Comparison of ENCODE assay signal across 8 cellular contexts in the genomic region with DNA sequence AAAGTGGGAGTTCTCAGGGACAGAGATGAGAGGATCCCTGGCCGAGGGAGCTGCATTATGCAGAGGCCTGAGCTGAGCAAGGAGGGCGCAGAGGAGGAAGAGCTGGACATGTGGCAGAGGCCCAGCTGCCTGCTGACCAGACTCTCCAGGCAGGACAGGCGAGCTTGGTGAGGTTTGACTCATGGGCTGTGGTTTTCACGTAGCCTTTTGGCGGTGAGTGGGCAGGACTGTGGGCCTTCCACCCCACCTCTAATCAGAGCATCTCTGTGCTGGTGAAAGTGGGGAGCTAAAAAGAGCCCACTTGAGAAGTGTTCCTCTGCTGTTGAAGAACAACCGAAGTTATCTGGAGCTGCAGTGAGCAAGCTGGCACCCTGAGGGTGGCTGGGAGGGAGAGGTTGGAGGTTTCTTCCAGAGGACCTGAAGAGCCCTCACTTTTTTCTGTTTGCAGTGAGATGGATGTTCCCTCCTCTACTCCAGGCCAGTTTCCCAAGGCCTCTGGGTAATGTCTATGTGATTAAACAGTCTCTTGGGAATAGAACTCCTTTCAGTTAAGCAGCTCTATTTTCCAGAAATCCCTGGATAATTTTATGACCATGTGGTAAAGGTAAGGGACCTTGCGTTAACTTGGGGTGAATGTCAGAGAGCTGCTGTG. TPM values are rescaled to one million over a fixed set of nuclear protein-coding genes. Genes with fewer than 3 reads are reported as not detected.
DNase-seq lines count a peak whose midpoint lies in the region; ATAC-seq and TF ChIP-seq lines count a peak whose summit lies in the region.

No MANE protein-coding gene starts in this region.

- H3K9me3 Mint-ChIP-seq in HFFc6 (no peaks in the 10 kb centered on the region), brain (peaks cover 0 to 14% (median 3%) of the 10 kb centered on the region in 5 experiments), natural killer cell (no peaks in the 10 kb centered on the region)

- no peaks in the 10 kb centered on the region for H3K36me3 ChIP-seq in suprapubic skin

- no peak for TF ChIP-seq POLR2A in suprapubic skin (IDR thresholded peaks at IDR 0.05)

- H3K9me3 ChIP-seq in suprapubic skin: no peaks in the 10 kb centered on the region

- H3K27ac Mint-ChIP-seq in HFFc6 (peak overlapping the region; percentile 90), brain (peak overlapping the region; percentile 49 to 95 (median 90)), natural killer cell (no peak overlapping the region)

- peaks cover 5% of the 10 kb centered on the region; the same call in 1 of the 2 replicates for H3K36me3 Mint-ChIP-seq in HFFc6 (ENCODE audit: low read depth)
- H3K36me3 Mint-ChIP-seq in brain: peaks cover 35% of the 10 kb centered on the region
- H3K36me3 Mint-ChIP-seq in natural killer cell: no peaks in the 10 kb centered on the region

- H3K4me3 Mint-ChIP-seq in HFFc6 (peak overlapping the region; percentile 64), brain (peak overlapping the region in 4 of 5 experiments; percentile 3 to 59 (median 38)), natural killer cell (no peak overlapping the region)

- no peak for ATAC-seq in natural killer cell

- peak overlapping the region; percentile 90 for H3K27ac ChIP-seq in suprapubic skin

- WGBS in suprapubic skin: 44% methylated on average over 7 of the region's 7 CpGs

- intact Hi-C loops in natural killer cell (cut with micrococcal nuclease): no loop called here

- peaks cover 77% of the 10 kb centered on the region for H3K4me1 ChIP-seq in suprapubic skin

- no peaks in the 10 kb centered on the region for H3K27me3 ChIP-seq in suprapubic skin

- TF ChIP-seq CTCF in HFFc6 (IDR thresholded peaks at IDR 0.05) (no peak), brain (conservative IDR thresholded peaks at IDR 0.05) (no peak), suprapubic skin (IDR thresholded peaks at IDR 0.05) (no peak), natural killer cell (IDR thresholded peaks at IDR 0.05) (no peak)

- peak; percentile 89 for DNase-seq in HFFc6
- peak; percentile 17 for DNase-seq in kidney glomerular epithelial cell (lab: John Stamatoyannopoulos, UW)
- no peak for DNase-seq in suprapubic skin (ENCODE audit: low spot score in 2 of 2)
- DNase-seq in NCI-H2081 treated with DMSO at 0.1 percent for 48 hours (lab: John Stamatoyannopoulos, UW): no peak
- no peak for DNase-seq in DMS53 (lab: John Stamatoyannopoulos, UW)
- DNase-seq in natural killer cell: no peak
- DNase-seq in iPS-NIHi11 (ENCODE audit: low spot score): no peak

- TF ChIP-seq EP300 in suprapubic skin (IDR thresholded peaks at IDR 0.05): no peak

- no peak overlapping the region for H3K4me3 ChIP-seq in suprapubic skin

- H3K27me3 Mint-ChIP-seq in HFFc6 (ENCODE audit: insufficient read depth) (no peaks in the 10 kb centered on the region), brain (peaks cover 5% of the 10 kb centered on the region), natural killer cell (ENCODE audit: low read depth in 2 of 2) (peaks cover 17 to 22% of the 10 kb centered on the region in 2 donors)

- H3K4me1 Mint-ChIP-seq in HFFc6 (ENCODE audit: low read depth) (peaks cover 45% of the 10 kb centered on the region), brain (peaks cover 63% of the 10 kb centered on the region), natural killer cell (no peaks in the 10 kb centered on the region)

RNA-seq across cellular contexts. Expression of a gene that starts 11.9 kb away (rescaled TPM):
- total RNA-seq in HFFc6 (2021; fragmentation: NEBNext Ultra II Directional; extraction: Animal tissue kit (Norgen Biotek cat#: 25700)): 10 to 100 TPM; 40.1 to 47.4 (median 42.7) TPM
- polyA plus RNA-seq in brain (ENCODE audit: insufficient read depth, low read depth, low replicate concordance): 68.5 TPM
- total RNA-seq in suprapubic skin (100 to 1,000 TPM in 3 of 4 donors, 10 to 100 TPM in 1; 95.9 to 276 (median 131) TPM), natural killer cell (10 to 100 TPM in 1 of 3 donors, 1 to 10 TPM in 2; 2.0 to 13.8 (median 4.9) TPM)

Comparison
In these comparisons a context has a peak if more than half of its experiments do, and no peak if none do; other contexts are left out.
1. DNase-seq: peak in HFFc6 (single experiment) and kidney glomerular epithelial cell (single experiment); none in suprapubic skin (0 of 2), NCI-H2081 treated with DMSO at 0.1 percent for 48 hours (single experiment), DMS53 (single experiment), natural killer cell (single experiment) and iPS-NIHi11 (single experiment).
2. H3K27ac Mint-ChIP-seq: peak in HFFc6 (single experiment) and brain (5 of 5); none in natural killer cell (0 of 2).